Comparison of ENCODE assay signal across 25 cellular contexts in genomic region chr4:6232836-6233785, GRCh38. TPM values are rescaled to one million over a fixed set of nuclear protein-coding genes. Genes with fewer than 3 reads are reported as not detected.
DNase-seq lines count a peak whose midpoint lies in the region; ATAC-seq, FAIRE-seq and TF ChIP-seq lines count a peak whose summit lies in the region.
"Had no signal": no experiment of that assay in that cellular context is flagged by ENCODE, and none has a peak within 500 bp of the region (broad histone marks: within the 10 kb centered on the region; RNA-seq: fewer than 3 reads in every experiment).

No MANE protein-coding gene starts in this region.

- H3K36me3 Mint-ChIP-seq in GM23338 (ENCODE audit: low read depth) = no peaks in the 10 kb centered on the region
- H3K36me3 Mint-ChIP-seq: IgD-negative memory B cell had no signal

- peaks cover 2% of the 10 kb centered on the region; the same call in 1 of the 2 replicates for H3K23me2 ChIP-seq in H1 (ENCODE audit: low read depth, low read length)

- H2BK20ac ChIP-seq in H1 (ENCODE audit: low read length) = no peak overlapping the region

- H3K4me2 ChIP-seq in BLaER1 = peak overlapping the region; percentile 79
- H3K4me2 ChIP-seq in GM23338 = no peak overlapping the region
- H3K4me2 ChIP-seq in H1 (ENCODE audit: insufficient read depth in 1 of 2, low read depth in 2 of 2, low read length in 2 of 2) = no peak overlapping the region

- no peak overlapping the region for H2AFZ ChIP-seq in GM23338
- no peak overlapping the region for H2AFZ ChIP-seq in H1 (ENCODE audit: low read length)

- POLR2A ChIA-PET in H1 (lab: Charles Lee; ENCODE audit: partially characterized antibody) = interaction anchor here (1.0 kb wide), 1 partner anchor 9 kb away, joined by 3 read pairs; no protein-coding TSS in a partner anchor

- no peaks in the 10 kb centered on the region for H3F3A ChIP-seq in GM23338 (replicated peaks; ENCODE audit: low read depth)

- H3K4me3 ChIP-seq in BLaER1 = no peak overlapping the region
- no peak overlapping the region for H3K4me3 ChIP-seq in GM23338
- H3K4me3 ChIP-seq in H1 (ENCODE audit: extremely low read depth in 1 of 4, insufficient read depth in 2 of 4, low read depth in 3 of 4, low read length in 4 of 4) = no peak overlapping the region
- H3K4me3 ChIP-seq in stomach = no peak overlapping the region
- H3K4me3 ChIP-seq: SJSA1 had no signal

- no peak for TF ChIP-seq CTCF in GM23338 (conservative IDR thresholded peaks at IDR 0.05; ENCODE audit: low read depth in 2 of 2)
- no peak for TF ChIP-seq CTCF in H1 (IDR thresholded peaks at IDR 0.05; ENCODE audit: control extremely low read depth in 1 of 3, insufficient read depth in 1 of 3, low read depth in 1 of 3, low read length in 3 of 3)
- no peak for TF ChIP-seq CTCF in stomach (IDR thresholded peaks at IDR 0.05)

- no peak overlapping the region for H3K4ac ChIP-seq in H1 (replicated peaks; ENCODE audit: insufficient read length, low read depth, low read length)

- H3K23ac ChIP-seq in H1 (ENCODE audit: insufficient read length) = no peak overlapping the region

- H3K14ac ChIP-seq in H1 (ENCODE audit: insufficient read length) = no peak overlapping the region

- WGBS in H1 (ENCODE audit: extremely low coverage in 1 of 2, insufficient coverage in 1 of 2, insufficient read length in 1 of 2, insufficient replicate concordance in 2 of 2, low coverage in 1 of 2, low lambda C conversion rate in 2 of 2, missing lambda C conversion rate in 1 of 2), 2 experiments = 88% methylated on average over 30 of the region's 30 CpGs; no CpG with 5 or more reads in 1 of the 2 experiments
- 80 to 84% (median 83%) methylated on average over 30 of the region's 30 CpGs for WGBS in stomach, 5 donors

- H4K20me1 ChIP-seq in BLaER1 = no peaks in the 10 kb centered on the region
- no peaks in the 10 kb centered on the region for H4K20me1 ChIP-seq in GM23338 (replicated peaks; ENCODE audit: insufficient read depth)
- no peaks in the 10 kb centered on the region for H4K20me1 ChIP-seq in H1 (replicated peaks in 1 of 2; ENCODE audit: control insufficient read depth in 1 of 2, insufficient read depth in 2 of 2, low read length in 2 of 2)

- TF ChIP-seq POLR2A in H1 (IDR thresholded peaks at IDR 0.05; ENCODE audit: control extremely low read depth in 1 of 2, low read depth in 2 of 2, low read length in 2 of 2) (no peak), stomach (IDR thresholded peaks at IDR 0.05) (no peak)

- H3K9me3 ChIP-seq in BLaER1 (no peaks in the 10 kb centered on the region), H1 (ENCODE audit: insufficient read depth in 2 of 2, low read depth in 1 of 2, low read length in 1 of 2) (no peaks in the 10 kb centered on the region), stomach (no peaks in the 10 kb centered on the region)
- H3K9me3 ChIP-seq: BE2C, SJSA1 had no signal

- no peak overlapping the region for H2AK5ac ChIP-seq in H1 (ENCODE audit: low read depth, low read length)

- no peaks in the 10 kb centered on the region for H3K9me2 ChIP-seq in GM23338 (ENCODE audit: insufficient read depth)

- peaks cover 12% of the 10 kb centered on the region for H3K27me3 Mint-ChIP-seq in GM23338 (ENCODE audit: insufficient read depth, low read depth, poor library complexity)
- H3K27me3 Mint-ChIP-seq: IgD-negative memory B cell had no signal

- no peaks in the 10 kb centered on the region for H3K9me3 Mint-ChIP-seq in GM23338
- H3K9me3 Mint-ChIP-seq: CD4-positive, alpha-beta T cell; IgD-negative memory B cell had no signal

- TF ChIP-seq RAD21 in H1 (IDR thresholded peaks at IDR 0.05 in 1 of 2, conservative IDR thresholded peaks at IDR 0.05 in 1 of 2; ENCODE audit: low read depth in 2 of 2, low read length in 2 of 2) = no peak

- TF ChIP-seq EP300 in H1 (IDR thresholded peaks at IDR 0.05; ENCODE audit: borderline replicate concordance in 1 of 2, low read depth in 2 of 2, low read length in 2 of 2) (no peak), stomach (IDR thresholded peaks at IDR 0.05) (no peak)

- H4K5ac ChIP-seq in H1 (ENCODE audit: insufficient read length, low read depth, low read length) = no peak overlapping the region

- H2BK120ac ChIP-seq in H1 (replicated peaks; ENCODE audit: low read depth, low read length) = no peak overlapping the region

- no peak overlapping the region for H2BK12ac ChIP-seq in H1 (ENCODE audit: low read depth, low read length)

- H3K79me1 ChIP-seq in H1 (ENCODE audit: low read depth, low read length) = no peaks in the 10 kb centered on the region

- CTCF ChIA-PET in H1 (lab: Charles Lee; ENCODE audit: partially characterized antibody) = interaction anchor here (0.7 to 1.7 kb wide), 5 partner anchors 12 to 146 kb away, joined by 3 to 5 read pairs (median 3); no protein-coding TSS in a partner anchor

- H3K27ac Mint-ChIP-seq in GM23338 = no peak overlapping the region
- H3K27ac Mint-ChIP-seq: CD4-positive, alpha-beta T cell; IgD-negative memory B cell had no signal

- 0 out of 2 replicates have a peak overlapping the region, but pooled peaks have one; percentile 11 for H4K8ac ChIP-seq in H1 (ENCODE audit: extremely low read depth, insufficient read depth, low read length)

- no peak overlapping the region for H3K4me3 Mint-ChIP-seq in GM23338
- H3K4me3 Mint-ChIP-seq: CD4-positive, alpha-beta T cell; IgD-negative memory B cell had no signal

- H3K27me3 ChIP-seq in BLaER1 = no peaks in the 10 kb centered on the region
- no peaks in the 10 kb centered on the region for H3K27me3 ChIP-seq in GM23338 (ENCODE audit: insufficient read depth)
- no peaks in the 10 kb centered on the region for H3K27me3 ChIP-seq in H1 (replicated peaks in 1 of 4; ENCODE audit: control insufficient read depth in 3 of 4, extremely low read depth in 1 of 4, insufficient read depth in 3 of 4, low read length in 3 of 4)
- H3K27me3 ChIP-seq in stomach = peaks cover 0 to 16% (median 0%) of the 10 kb centered on the region in 3 donors
- H3K27me3 ChIP-seq: BE2C, SJSA1 had no signal

- intact Hi-C loops in stomach (cut with DNase I; ENCODE audit: low total_unique reads) = no loop called here

- ATAC-seq in GM23338 (peak; percentile 59), HG02763 (IDR thresholded peaks at IDR 0.05; ENCODE audit: unreplicated experiment) (no peak), GM19452 (IDR thresholded peaks at IDR 0.05; ENCODE audit: unreplicated experiment) (no peak)
- ATAC-seq: Right ventricle myocardium inferior had no signal

- peak overlapping the region; percentile 15; the same call in 1 of the 2 replicates for H3K27ac ChIP-seq in BLaER1
- no peak overlapping the region for H3K27ac ChIP-seq in GM23338 (ENCODE audit: low read depth)
- H3K27ac ChIP-seq in H1 (ENCODE audit: low read depth, low read length) = no peak overlapping the region
- no peak overlapping the region for H3K27ac ChIP-seq in stomach
- H3K27ac ChIP-seq: SJSA1 had no signal

- H3K9ac ChIP-seq in BLaER1 (no peak overlapping the region), H1 (replicated peaks in 1 of 4; ENCODE audit: extremely low read depth in 1 of 4, low read depth in 3 of 4, low read length in 3 of 4) (no peak overlapping the region)

- H3K36me3 ChIP-seq in BLaER1 (no peaks in the 10 kb centered on the region), GM23338 (ENCODE audit: insufficient read depth) (no peaks in the 10 kb centered on the region), H1 (ENCODE audit: control insufficient read depth in 2 of 4, insufficient read depth in 4 of 4, low read length in 3 of 4) (no peaks in the 10 kb centered on the region), stomach (no peaks in the 10 kb centered on the region)
- H3K36me3 ChIP-seq: BE2C, SJSA1 had no signal

- peak; percentile 29 for DNase-seq in GM23338 (ENCODE audit: low spot score)
- no peak for DNase-seq in H1 (ENCODE audit: low read depth in 1 of 2, low spot score in 2 of 2)
- peak; percentile 13 for DNase-seq in stomach
- no peak for DNase-seq in glomerular visceral epithelial cell (ENCODE audit: extremely low spot score)
- DNase-seq: BE2C; CD4-positive, alpha-beta T cell; COR-L47; DMS 273 treated with DMSO at 0.1 percent for 48 hours; DMS79 treated with DMSO at 0.1 percent for 48 hours; HCEC 1CT; MV-4-11; NCI-H1105 treated with DMSO at 0.1 percent for 48 hours; NCI-H2029 treated with DMSO at 0.1 percent for 48 hours; NCI-H446; NCI-H526; OCI-M1 had no signal

- H4K91ac ChIP-seq in H1 (replicated peaks; ENCODE audit: insufficient read length, low read length) = no peak overlapping the region

- H3K4me1 Mint-ChIP-seq in GM23338 = peaks cover 6% of the 10 kb centered on the region

- no peak overlapping the region; the same call in 1 of the 2 replicates for H3K18ac ChIP-seq in H1 (ENCODE audit: extremely low read depth, low read length)

- no peak overlapping the region for H3K56ac ChIP-seq in H1 (replicated peaks; ENCODE audit: insufficient read length, low read depth, low read length)

- no peak for FAIRE-seq in H1 (lab: Jason Lieb, UNC)

- H3K4me1 ChIP-seq in BLaER1 (peaks cover 85% of the 10 kb centered on the region), GM23338 (ENCODE audit: insufficient read depth) (no peaks in the 10 kb centered on the region), H1 (replicated peaks in 1 of 4; ENCODE audit: control insufficient read depth in 3 of 4, insufficient read depth in 4 of 4, low read length in 3 of 4) (no peaks in the 10 kb centered on the region; a peak in 1 of 7 replicates), stomach (no peaks in the 10 kb centered on the region)
- H3K4me1 ChIP-seq: SJSA1 had no signal

- H2BK15ac ChIP-seq in H1 (ENCODE audit: low read length) = no peak overlapping the region

- no peak overlapping the region for H2BK5ac ChIP-seq in H1 (ENCODE audit: low read depth, low read length)

- no peaks in the 10 kb centered on the region for H3K79me2 ChIP-seq in GM23338 (replicated peaks; ENCODE audit: insufficient read depth)
- no peaks in the 10 kb centered on the region for H3K79me2 ChIP-seq in H1 (ENCODE audit: control insufficient read depth in 1 of 2, insufficient read depth in 2 of 2, low read length in 2 of 2)

RNA-seq across cellular contexts. Expression of gene JAKMIP1, which starts 32.8 kb away (rescaled TPM):
- total RNA-seq in GM23338 (2014; rRNA removed; shearing (Covaris generic)) = 5.1 and 5.9 TPM in 2 replicates
- 4.6 and 5.5 TPM in 2 replicates for polyA plus RNA-seq in GM23338 (2016; fragmentation: Nextera tagmentation; extraction: Ambion mirVana)
- total RNA-seq in H1 (2021; fragmentation: NEBNext Ultra II Directional; extraction: Animal tissue kit (Norgen Biotek cat#: 25700)) = 3.9 and 4.4 TPM in 2 replicates
- 2.5 and 2.7 TPM in 2 replicates for polyA plus RNA-seq in H1 (2011; rRNA removed)
- 4.6 TPM for polyA plus RNA-seq in H1 (2011; cell fraction: cytosol; rRNA removed)
- 6.6 TPM for polyA plus RNA-seq in H1 (2011; cell fraction: nucleus; rRNA removed)
- polyA plus RNA-seq in H1 (2012, experiment 1 of 2) = 3.2 to 4.2 TPM (median 3.3 TPM) in 4 replicates
- polyA plus RNA-seq in H1 (2012, experiment 2 of 2) = 0.80 TPM
- polyA plus RNA-seq in H1 (2013, experiment 1 of 2) = 1.5 TPM
- 1.5 TPM for polyA plus RNA-seq in H1 (2013, experiment 2 of 2)
- polyA minus RNA-seq in H1 (2011; rRNA and poly(A)+ RNA removed) = 1.5 and 1.9 TPM in 2 replicates
- 3.4 TPM for polyA minus RNA-seq in H1 (2011; cell fraction: cytosol; rRNA and poly(A)+ RNA removed)
- polyA minus RNA-seq in H1 (2011; cell fraction: nucleus; rRNA and poly(A)+ RNA removed) = 9.3 TPM
- total RNA-seq in stomach = 10 to 100 TPM in 1 of 5 donors, under 1 TPM in 2, not detected in 2; 0.18 to 10.3 (median 0.87) TPM
- under 1 TPM; 0.40 to 0.62 (median 0.46) TPM for polyA plus RNA-seq in stomach
- total RNA-seq: A673, HT1080, M059J, Right ventricle myocardium inferior, SJSA1 had no signal

RNA-seq across cellular contexts. Expression of gene WFS1, which starts 36.5 kb away (rescaled TPM):
- 42.3 and 45.4 TPM in 2 replicates for total RNA-seq in GM23338 (2014; rRNA removed; shearing (Covaris generic))
- polyA plus RNA-seq in GM23338 (2016; fragmentation: Nextera tagmentation; extraction: Ambion mirVana) (24.2 and 24.7 TPM in 2 replicates), H1 (2011; rRNA removed) (43.1 and 55.7 TPM in 2 replicates), stomach (10 to 100 TPM in 1 of 3 donors, 1 to 10 TPM in 2; 4.1 to 11.6 (median 6.2) TPM)
- 29.1 and 34.0 TPM in 2 replicates for total RNA-seq in H1 (2021; fragmentation: NEBNext Ultra II Directional; extraction: Animal tissue kit (Norgen Biotek cat#: 25700))
- 24.1 TPM for polyA plus RNA-seq in H1 (2011; cell fraction: cytosol; rRNA removed)
- polyA plus RNA-seq in H1 (2011; cell fraction: nucleus; rRNA removed) = 61.1 TPM
- polyA plus RNA-seq in H1 (2012, experiment 1 of 2) = 24.6 to 36.6 TPM (median 30.1 TPM) in 4 replicates
- polyA plus RNA-seq in H1 (2012, experiment 2 of 2) = 30.5 TPM
- 46.0 TPM for polyA plus RNA-seq in H1 (2013, experiment 1 of 2)
- 45.6 TPM for polyA plus RNA-seq in H1 (2013, experiment 2 of 2)
- 30.6 and 54.0 TPM in 2 replicates for polyA minus RNA-seq in H1 (2011; rRNA and poly(A)+ RNA removed)
- polyA minus RNA-seq in H1 (2011; cell fraction: cytosol; rRNA and poly(A)+ RNA removed) = 20.2 TPM
- polyA minus RNA-seq in H1 (2011; cell fraction: nucleus; rRNA and poly(A)+ RNA removed) = 24.3 TPM
- total RNA-seq in stomach = 10 to 100 TPM; 13.8 to 60.7 (median 22.3) TPM

Comparison
In these comparisons a context has a peak if more than half of its experiments do, and no peak if none do; other contexts are left out.
1. DNase-seq: peak in GM23338 (single experiment) and stomach (single experiment); none in H1 (0 of 2) and glomerular visceral epithelial cell (single experiment).